In the genomic region with DNA sequence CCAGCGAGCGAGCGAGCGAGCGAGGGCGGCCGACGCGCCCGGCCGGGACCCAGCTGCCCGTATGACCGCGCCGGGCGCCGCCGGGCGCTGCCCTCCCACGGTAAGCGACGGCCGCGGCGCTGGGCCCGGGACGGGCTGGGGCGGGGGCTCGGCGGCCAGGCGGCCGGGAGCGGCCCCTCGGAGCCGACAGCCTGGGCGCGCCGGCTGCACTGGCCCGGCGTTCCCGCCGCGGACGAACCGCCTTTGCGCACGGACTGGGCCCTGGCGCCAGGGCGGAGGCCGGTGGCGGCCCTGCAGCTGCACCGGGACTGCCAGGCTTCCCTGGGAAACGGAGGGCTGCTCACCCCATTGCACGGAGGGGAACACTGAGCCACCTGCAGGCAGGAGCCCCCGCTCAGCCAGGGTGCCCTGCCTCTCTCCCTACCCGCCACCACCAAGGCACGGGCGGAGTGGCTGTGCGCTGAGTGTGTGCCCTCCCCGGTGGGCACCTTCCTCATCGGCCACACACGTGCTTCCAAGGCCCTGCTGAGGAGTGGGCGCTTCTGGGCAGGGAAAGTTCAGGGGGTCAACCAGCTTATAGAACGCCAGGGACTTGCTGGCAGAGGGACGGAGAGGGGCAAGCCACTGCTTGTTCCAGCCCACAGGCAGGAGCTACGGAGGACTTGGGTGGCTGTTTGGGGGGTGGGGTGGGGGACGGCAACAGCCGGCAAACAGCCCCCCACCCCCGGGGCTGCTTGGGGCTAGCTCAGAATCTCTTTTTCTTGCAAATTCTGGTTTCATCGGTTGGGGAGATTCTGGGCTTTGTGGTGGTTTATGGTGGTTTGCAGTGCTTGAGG, we compare ENCODE assay signal across 8 cellular contexts. TPM values are rescaled to one million over a fixed set of nuclear protein-coding genes. Genes with fewer than 3 reads are reported as not detected.
A peak's percentile ranks its signal among the peaks of the same experiment; 100 is the strongest.
DNase-seq lines count a peak whose midpoint lies in the region; ATAC-seq, FAIRE-seq and TF ChIP-seq lines count a peak whose summit lies in the region.

No MANE protein-coding gene starts in this region.

- POLR2A ChIA-PET in AG04449 (lab: Yijun Ruan, JAX) = interaction anchor here (0.6 to 0.8 kb wide), 2 partner anchors 23 to 254 kb away, joined by 3 read pairs; no protein-coding TSS in a partner anchor

- TF ChIP-seq POLR2A in H54 (IDR thresholded peaks at IDR 0.05; ENCODE audit: low read depth, low read length) = 0 out of 2 replicates have a peak, but pooled peaks have one; percentile 16

- H3K4me1 ChIP-seq in fibroblast of lung (ENCODE audit: control insufficient read depth, extremely low read depth, insufficient read depth, low read length) = peaks cover 14% of the 10 kb centered on the region
- no peaks in the 10 kb centered on the region for H3K4me1 ChIP-seq in parathyroid adenoma

- TF ChIP-seq CTCF in AG04449 (IDR thresholded peaks at IDR 0.05; ENCODE audit: insufficient read depth, low read length, missing control alignments) (no peak), fibroblast of lung (conservative IDR thresholded peaks at IDR 0.05 in 1 of 2, IDR thresholded peaks at IDR 0.05 in 1 of 2; ENCODE audit: low read depth in 1 of 2, low read length in 2 of 2) (no peak), parathyroid adenoma (IDR thresholded peaks at IDR 0.05) (no peak)

- H3K27ac ChIP-seq in fibroblast of lung (ENCODE audit: insufficient read depth, low read length) (peak overlapping the region; percentile 62), parathyroid adenoma (no peak overlapping the region)

- H3K9ac ChIP-seq in fibroblast of lung (ENCODE audit: insufficient read depth, low read length) = peak overlapping the region; percentile 83
- no peak overlapping the region for H3K9ac ChIP-seq in parathyroid adenoma

- FAIRE-seq in H54 (lab: Jason Lieb, UNC) = no peak

- peak overlapping the region; percentile 10 for H2AFZ ChIP-seq in fibroblast of lung (ENCODE audit: low read length)
- H2AFZ ChIP-seq in parathyroid adenoma = peak overlapping the region; percentile 78

- H3K36me3 ChIP-seq in fibroblast of lung (ENCODE audit: control insufficient read depth, insufficient read depth, low read length) (peaks cover 6% of the 10 kb centered on the region), parathyroid adenoma (ENCODE audit: control insufficient read depth, insufficient read depth, low read length) (no peaks in the 10 kb centered on the region)

- CTCF ChIA-PET in AG04449 (lab: Yijun Ruan, JAX) = interaction anchor here (0.8 to 5.2 kb wide), 9 partner anchors 9 to 135 kb away, joined by 3 to 38 read pairs (median 4); partner anchors contain the start of gene AHCYL1

- H3K27me3 ChIP-seq in fibroblast of lung (ENCODE audit: control insufficient read depth, insufficient read depth, low read length) (peaks cover 2% of the 10 kb centered on the region), parathyroid adenoma (ENCODE audit: control insufficient read depth, insufficient read depth, low read length) (no peaks in the 10 kb centered on the region)

- ATAC-seq in HG03439 (IDR thresholded peaks at IDR 0.05; ENCODE audit: unreplicated experiment) = no peak

- peak overlapping the region; percentile 97 for H3K4me3 ChIP-seq in AG04449 (ENCODE audit: low read depth, low read length)
- peak overlapping the region; percentile 66 to 95 (median 92) for H3K4me3 ChIP-seq in fibroblast of lung (replicated peaks in 1 of 4; ENCODE audit: control extremely low read depth in 1 of 4, insufficient read depth in 1 of 4, low read depth in 3 of 4, low read length in 4 of 4)
- peak overlapping the region; percentile 63 for H3K4me3 ChIP-seq in parathyroid adenoma (ENCODE audit: low read depth, low read length)

- H3K9me3 ChIP-seq in fibroblast of lung (ENCODE audit: control insufficient read depth, insufficient read depth, low read depth, low read length) (no peaks in the 10 kb centered on the region), parathyroid adenoma (ENCODE audit: control insufficient read depth, low read length) (no peaks in the 10 kb centered on the region)

- DNase-seq in AG04449 (ENCODE audit: low read depth, low spot score) (no peak), H54 (ENCODE audit: insufficient read length, low spot score) (no peak), fibroblast of lung (ENCODE audit: low read depth in 2 of 2) (peak in 1 of 2 donors; percentile 26), SW480 (ENCODE audit: low spot score) (no peak), MV-4-11 (lab: John Stamatoyannopoulos, UW) (no peak)
- peak; percentile 78 for DNase-seq in activated CD8-positive, alpha-beta memory T cell treated with anti-CD3 and anti-CD28 coated beads for 24 hours

- no peaks in the 10 kb centered on the region for H4K20me1 ChIP-seq in fibroblast of lung (ENCODE audit: control insufficient read depth, extremely low read depth, insufficient read depth, low read length)

- peak overlapping the region; percentile 83 for H3K4me2 ChIP-seq in fibroblast of lung (ENCODE audit: extremely low read depth, insufficient read depth, low read length)
- H3K4me2 ChIP-seq in parathyroid adenoma (ENCODE audit: low read length) = peak overlapping the region; percentile 82

- peaks cover 48% of the 10 kb centered on the region for H3K79me2 ChIP-seq in fibroblast of lung (ENCODE audit: control insufficient read depth, insufficient read depth, low read length)
- no peaks in the 10 kb centered on the region for H3K79me2 ChIP-seq in parathyroid adenoma

RNA-seq across cellular contexts. Expression of gene CSF1, which starts 0.5 kb away (rescaled TPM):
- 29.0 and 48.9 TPM in 2 replicates for total RNA-seq in fibroblast of lung
- 28.6 and 40.4 TPM in 2 replicates for polyA plus RNA-seq in fibroblast of lung
- 23.3 and 29.5 TPM in 2 replicates for polyA plus RNA-seq in fibroblast of lung (2012)
- polyA minus RNA-seq in fibroblast of lung (ENCODE audit: low replicate concordance) = 36.1 and 52.1 TPM in 2 replicates
